ENCODE assay signal across 17 cellular contexts in genomic region chr15:62858343-62858742, GRCh38.
"Had no signal": no experiment of that assay in that cellular context is flagged by ENCODE, and none has a peak within 500 bp of the region (broad histone marks: within the 10 kb centered on the region; RNA-seq: fewer than 3 reads in every experiment).

No MANE protein-coding gene starts in this region.

- H3K36me3 Mint-ChIP-seq: memory B cell; naive thymus-derived CD8-positive, alpha-beta T cell had no signal

- DNase-seq: activated CD4-positive, alpha-beta T cell treated with anti-CD3 and anti-CD28 coated beads for 4 hours; activated CD8-positive, alpha-beta memory T cell treated with anti-CD3 and anti-CD28 coated beads, Interleukin-2, amount 50 U/mL, for 48 hours; activated gamma-delta T cell; activated T-cell treated with anti-CD3 and anti-CD28 coated beads, Interleukin-2, amount 50 U/mL, for 72 hours; aorta; dorsolateral prefrontal cortex; naive thymus-derived CD8-positive, alpha-beta T cell; retina; stimulated activated CD4-positive, alpha-beta T cell treated with anti-CD3 and anti-CD28 coated beads, Interleukin-4, amount 100 ng/mL, for 24 hours; stimulated activated naive CD4-positive, alpha-beta T cell; substantia nigra; T-helper 2 cell had no signal

- H3K27ac ChIP-seq: dorsolateral prefrontal cortex, neutrophil, tibial nerve had no signal

- H3K27me3 ChIP-seq: gastroesophageal sphincter, tibial nerve had no signal

- H3K36me3 ChIP-seq: gastroesophageal sphincter, neutrophil, tibial nerve had no signal

- H3K9me3 Mint-ChIP-seq: memory B cell had no signal

- H3K4me3 Mint-ChIP-seq: activated T-cell treated with anti-CD3 and anti-CD28 coated beads, Interleukin-2, amount 50 U/mL, for 72 hours; memory B cell; WTC11 had no signal

- ATAC-seq: naive thymus-derived CD8-positive, alpha-beta T cell; WTC11 had no signal

- H3K27ac Mint-ChIP-seq: activated T-cell treated with anti-CD3 and anti-CD28 coated beads, Interleukin-2, amount 50 U/mL, for 72 hours; memory B cell; naive thymus-derived CD8-positive, alpha-beta T cell; WTC11 had no signal

- H3K9me3 ChIP-seq: gastroesophageal sphincter, neutrophil, tibial nerve had no signal

- H3K4me1 Mint-ChIP-seq: memory B cell had no signal

- H3K4me3 ChIP-seq: dorsolateral prefrontal cortex, gastroesophageal sphincter, tibial nerve had no signal
